In genomic region chr6:43129434-43130194, GRCh38 we compare ENCODE assay signal across 8 cellular contexts. TPM values are rescaled to one million over a fixed set of nuclear protein-coding genes. Genes with fewer than 3 reads are reported as not detected.
DNase-seq lines count a peak whose midpoint lies in the region; ATAC-seq, FAIRE-seq and TF ChIP-seq lines count a peak whose summit lies in the region.

No MANE protein-coding gene starts in this region.

- H3K4me3 Mint-ChIP-seq in activated CD8-positive, alpha-beta T cell treated with anti-CD3 and anti-CD28 coated beads for 36 hours, result no peak overlapping the region

- CTCF ChIA-PET in activated CD8-positive, alpha-beta T cell treated with anti-CD3 and anti-CD28 coated beads for 36 hours (lab: Charles Lee), result interaction anchor here (1.0 kb wide), 1 partner anchor 14 kb away, joined by 4 read pairs; no protein-coding TSS in a partner anchor

- TF ChIP-seq CTCF in D721Med (IDR thresholded peaks at IDR 0.05; ENCODE audit: insufficient read depth, missing control alignments), result peak; percentile 51
- TF ChIP-seq CTCF in activated CD8-positive, alpha-beta T cell treated with anti-CD3 and anti-CD28 coated beads for 36 hours (IDR thresholded peaks at IDR 0.05), result no peak

- no peak for FAIRE-seq in D721Med (lab: Jason Lieb, UNC)

- H3K27me3 Mint-ChIP-seq in activated CD8-positive, alpha-beta T cell treated with anti-CD3 and anti-CD28 coated beads for 36 hours, result no peaks in the 10 kb centered on the region

- H3K4me1 Mint-ChIP-seq in activated CD8-positive, alpha-beta T cell treated with anti-CD3 and anti-CD28 coated beads for 36 hours (ENCODE audit: low read depth), result no peaks in the 10 kb centered on the region

- H3K9me3 Mint-ChIP-seq in activated CD8-positive, alpha-beta T cell treated with anti-CD3 and anti-CD28 coated beads for 36 hours, result no peaks in the 10 kb centered on the region

- H3K27ac Mint-ChIP-seq in activated CD8-positive, alpha-beta T cell treated with anti-CD3 and anti-CD28 coated beads for 36 hours, result no peak overlapping the region

- ATAC-seq in activated CD8-positive, alpha-beta T cell treated with anti-CD3 and anti-CD28 coated beads for 36 hours, result peak; percentile 65
- ATAC-seq in GM21737 (IDR thresholded peaks at IDR 0.05; ENCODE audit: unreplicated experiment) (no peak), GM21381 (IDR thresholded peaks at IDR 0.05; ENCODE audit: unreplicated experiment) (no peak), GM21526 (IDR thresholded peaks at IDR 0.05; ENCODE audit: low FRiP score, unreplicated experiment) (no peak)

- intact Hi-C loops in activated CD8-positive, alpha-beta T cell treated with anti-CD3 and anti-CD28 coated beads for 36 hours (cut with micrococcal nuclease), result no loop called here

- no peaks in the 10 kb centered on the region for H3K36me3 Mint-ChIP-seq in activated CD8-positive, alpha-beta T cell treated with anti-CD3 and anti-CD28 coated beads for 36 hours (ENCODE audit: low read depth)

- POLR2A ChIA-PET in activated CD8-positive, alpha-beta T cell treated with anti-CD3 and anti-CD28 coated beads for 36 hours (lab: Charles Lee), result no interaction called here

- no peak for DNase-seq in D721Med (ENCODE audit: insufficient read length, low spot score)
- peak; percentile 43 for DNase-seq in HuH-7.5 (ENCODE audit: low spot score)
- DNase-seq in activated CD8-positive, alpha-beta T cell treated with anti-CD3 and anti-CD28 coated beads for 36 hours, result peak; percentile 27
- DNase-seq in iPS-NIHi7 (ENCODE audit: extremely low spot score), result peak; percentile 69
- no peak for DNase-seq in NCI-H2029 (lab: John Stamatoyannopoulos, UW)

RNA-seq across cellular contexts. Expression of gene SRF, which starts 41.5 kb away (rescaled TPM):
- 10 to 100 TPM; 34.5 to 35.4 TPM for total RNA-seq in activated CD8-positive, alpha-beta T cell treated with anti-CD3 and anti-CD28 coated beads for 36 hours

RNA-seq across cellular contexts. Expression of gene CUL9, which starts 52.4 kb away (rescaled TPM):
- 10 to 100 TPM; 38.8 to 43.1 TPM for total RNA-seq in activated CD8-positive, alpha-beta T cell treated with anti-CD3 and anti-CD28 coated beads for 36 hours

RNA-seq across cellular contexts. Expression of gene PTK7, which starts 53.5 kb away (rescaled TPM):
- 1 to 10 TPM; 3.8 to 4.1 TPM for total RNA-seq in activated CD8-positive, alpha-beta T cell treated with anti-CD3 and anti-CD28 coated beads for 36 hours

Comparison
In these comparisons a context has a peak if more than half of its experiments do, and no peak if none do; other contexts are left out.
1. DNase-seq: peak in HuH-7.5 (single experiment), activated CD8-positive, alpha-beta T cell treated with anti-CD3 and anti-CD28 coated beads for 36 hours (single experiment) and iPS-NIHi7 (single experiment); none in D721Med (single experiment) and NCI-H2029 (single experiment).